In the genomic region with DNA sequence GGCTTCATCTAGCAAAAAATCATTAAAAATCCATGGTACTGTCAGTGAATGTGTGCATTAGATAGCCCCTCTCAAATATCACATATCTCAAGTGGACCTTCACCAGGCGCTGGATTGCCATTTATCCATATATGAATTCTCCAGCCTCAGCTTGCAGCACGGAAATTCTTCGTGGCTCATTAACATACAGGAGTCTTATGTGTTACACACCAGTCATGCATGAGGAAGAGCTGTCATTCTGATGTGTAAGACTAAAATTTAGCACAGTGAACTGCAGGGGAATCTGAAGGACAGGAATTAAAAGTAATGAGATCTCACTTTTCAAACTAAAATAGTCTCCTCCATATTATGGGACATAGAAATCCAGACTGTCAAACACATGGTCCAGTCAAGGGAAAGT, we compare ENCODE assay signal across 22 cellular contexts.
DNase-seq lines count a peak whose midpoint lies in the region; ATAC-seq and TF ChIP-seq lines count a peak whose summit lies in the region.
"Had no signal": no experiment of that assay in that cellular context is flagged by ENCODE, and none has a peak within 500 bp of the region (broad histone marks: within the 10 kb centered on the region; RNA-seq: fewer than 3 reads in every experiment).

No MANE protein-coding gene starts in this region.

- no peak for TF ChIP-seq POLR2A in esophagus muscularis mucosa (IDR thresholded peaks at IDR 0.05; ENCODE audit: low read depth)
- no peak for TF ChIP-seq POLR2A in body of pancreas (IDR thresholded peaks at IDR 0.05)

- ATAC-seq in HG03097 (IDR thresholded peaks at IDR 0.05; ENCODE audit: low FRiP score, unreplicated experiment): no peak
- ATAC-seq in body of pancreas: no peak
- ATAC-seq: A549 had no signal

- H3K4me1 ChIP-seq in esophagus muscularis mucosa (peaks cover 0 to 41% (median 34%) of the 10 kb centered on the region in 4 donors), body of pancreas (no peaks in the 10 kb centered on the region)
- H3K4me1 ChIP-seq: A549; BE2C; BLaER1 treated with 17β-estradiol and CSF1 and Interleukin-3, amounts not matched to agents 10 nM and 100 nM had no signal

- intact Hi-C loops in esophagus muscularis mucosa (cut with DNase I): no loop called here
- intact Hi-C loops in body of pancreas (cut with DNase I): no loop called here

- TF ChIP-seq EP300 in esophagus muscularis mucosa (IDR thresholded peaks at IDR 0.05): no peak

- peaks cover 0 to 10% (median 4%) of the 10 kb centered on the region in 4 donors for H3K9me3 ChIP-seq in esophagus muscularis mucosa
- no peaks in the 10 kb centered on the region for H3K9me3 ChIP-seq in body of pancreas
- H3K9me3 ChIP-seq: BE2C had no signal

- H3K4me3 ChIP-seq in esophagus muscularis mucosa (no peak overlapping the region), body of pancreas (no peak overlapping the region)
- H3K4me3 ChIP-seq: A549; BLaER1 treated with 17β-estradiol and CSF1 and Interleukin-3, amounts not matched to agents 10 nM and 100 nM; GM23248 had no signal

- 55% methylated on average over 3 of the region's 3 CpGs for WGBS in esophagus muscularis mucosa
- WGBS in body of pancreas, 2 donors: 40 to 49% methylated on average over 3 of the region's 3 CpGs

- H3K27me3 ChIP-seq in esophagus muscularis mucosa (no peaks in the 10 kb centered on the region), body of pancreas (no peaks in the 10 kb centered on the region)
- H3K27me3 ChIP-seq: BE2C; BLaER1 treated with 17β-estradiol and CSF1 and Interleukin-3, amounts not matched to agents 10 nM and 100 nM had no signal

- H3K36me3 ChIP-seq in esophagus muscularis mucosa (no peaks in the 10 kb centered on the region), body of pancreas (replicated peaks in 1 of 2; ENCODE audit: insufficient read depth in 1 of 2, low read depth in 2 of 2) (no peaks in the 10 kb centered on the region)
- H3K36me3 ChIP-seq: BE2C; BLaER1 treated with 17β-estradiol and CSF1 and Interleukin-3, amounts not matched to agents 10 nM and 100 nM had no signal

- TF ChIP-seq CTCF in esophagus muscularis mucosa (IDR thresholded peaks at IDR 0.05): no peak
- no peak for TF ChIP-seq CTCF in body of pancreas (IDR thresholded peaks at IDR 0.05)

- DNase-seq in NCI-H345 (lab: John Stamatoyannopoulos, UW) (peak; percentile 16), NCI-H345 treated with DMSO at 0.1 percent for 48 hours (lab: John Stamatoyannopoulos, UW; ENCODE audit: unreplicated experiment) (no peak), esophagus muscularis mucosa (ENCODE audit: extremely low spot score) (no peak), kidney tubule cell (ENCODE audit: low spot score) (peak; percentile 45), amygdala (lab: John Stamatoyannopoulos, UW) (no peak), hippocampal formation (lab: John Stamatoyannopoulos, UW) (no peak), body of pancreas (no peak)
- DNase-seq: ACHN; AML-193; BE2C; CD4-positive, alpha-beta T cell; CD8-positive, alpha-beta memory T cell; DMS 273 treated with DMSO at 0.1 percent for 48 hours; DMS79; GF-D8; GM23248; H7; HCEC 1CT had no signal

- peak overlapping the region; percentile 79 to 83 (median 81) for H3K27ac ChIP-seq in esophagus muscularis mucosa (replicated peaks in 1 of 4)
- no peak overlapping the region for H3K27ac ChIP-seq in body of pancreas
- H3K27ac ChIP-seq: 22Rv1; A549; BLaER1 treated with 17β-estradiol and CSF1 and Interleukin-3, amounts not matched to agents 10 nM and 100 nM; GM23248 had no signal

Comparison
In these comparisons a context has a peak if more than half of its experiments do, and no peak if none do; other contexts are left out.
1. DNase-seq: peak in NCI-H345 (single experiment) and kidney tubule cell (single experiment); none in NCI-H345 treated with DMSO at 0.1 percent for 48 hours (single experiment), esophagus muscularis mucosa (single experiment), amygdala (0 of 56), hippocampal formation (0 of 2) and body of pancreas (0 of 4).
2. H3K27ac ChIP-seq: peak in esophagus muscularis mucosa (4 of 4); none in body of pancreas (0 of 4).